15 cellular contexts compared by ENCODE assay signal in the genomic region with DNA sequence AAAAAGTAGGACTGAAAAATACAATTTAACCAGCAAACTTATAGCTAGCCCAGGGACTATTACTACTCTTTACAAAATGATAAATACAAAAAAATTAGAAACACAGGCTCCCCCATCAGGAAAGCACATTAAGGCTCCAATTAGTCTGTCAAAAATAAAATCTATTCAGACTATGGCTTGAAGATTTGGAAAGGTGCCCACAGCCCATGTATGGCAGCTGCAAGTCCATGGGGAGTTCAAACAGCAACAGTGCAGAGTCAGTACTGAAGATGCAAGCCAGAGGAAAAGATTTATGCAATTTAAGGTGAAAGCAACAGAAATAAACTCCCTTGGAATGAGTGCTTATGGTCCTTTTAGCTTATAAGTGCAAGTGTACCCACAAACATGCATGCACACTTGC. TPM values are rescaled to one million over a fixed set of nuclear protein-coding genes. Genes with fewer than 3 reads are reported as not detected.
DNase-seq lines count a peak whose midpoint lies in the region; ATAC-seq and TF ChIP-seq lines count a peak whose summit lies in the region.
"Had no signal": no experiment of that assay in that cellular context is flagged by ENCODE, and none has a peak within 500 bp of the region (broad histone marks: within the 10 kb centered on the region; RNA-seq: fewer than 3 reads in every experiment).

No MANE protein-coding gene starts in this region.

- intact Hi-C loops in Right ventricle myocardium superior (cut with DNase I): no loop called here
- intact Hi-C loops in cardiac septum (cut with DNase I): no loop called here

- H3K4me3 ChIP-seq in fibroblast of villous mesenchyme (ENCODE audit: low read depth, low read length): no peak overlapping the region
- H3K4me3 ChIP-seq: upper lobe of right lung had no signal

- TF ChIP-seq CTCF in fibroblast of villous mesenchyme (IDR thresholded peaks at IDR 0.05; ENCODE audit: insufficient read depth, low read depth, low read length): no peak

- peak; percentile 77 for ATAC-seq in Right ventricle myocardium superior (ENCODE audit: poor library complexity)
- ATAC-seq in GM18520 (IDR thresholded peaks at IDR 0.05; ENCODE audit: unreplicated experiment): no peak
- ATAC-seq: activated T-cell treated with anti-CD3 and anti-CD28 coated beads, Interleukin-2, amount 50 U/mL, for 4 hours; left colon had no signal

- DNase-seq in Right ventricle myocardium superior: no peak
- no peak for DNase-seq in cardiac septum (ENCODE audit: low spot score)
- peak; percentile 95 for DNase-seq in NCI-H69 (lab: John Stamatoyannopoulos, UW)
- peak; percentile 4 for DNase-seq in fibroblast of villous mesenchyme (ENCODE audit: low read depth)
- DNase-seq in activated CD4-positive, CD25-positive, alpha-beta regulatory T cell treated with anti-CD3 and anti-CD28 coated beads, Interleukin-2, amount 50 U/mL, for 72 hours: no peak
- no peak for DNase-seq in activated T-cell treated with anti-CD3 and anti-CD28 coated beads for 4 hours
- DNase-seq in GM03348 (ENCODE audit: low spot score): no peak
- DNase-seq: activated CD4-positive, CD25-positive, alpha-beta regulatory T cell; activated T-cell treated with anti-CD3 and anti-CD28 coated beads, Interleukin-2, amount 50 U/mL, for 4 hours; effector memory CD4-positive, alpha-beta T cell; Kasumi-1; left colon; stimulated activated CD4-positive, alpha-beta T cell treated with anti-CD3 and anti-CD28 coated beads, Interleukin-12 subunit alpha, Interleukin-12 subunit beta, amount 100 ng/mL, for 4 hours; upper lobe of right lung had no signal

RNA-seq across cellular contexts. Expression of gene IMMP2L, which starts 29.7 kb away (rescaled TPM):
- total RNA-seq in Right ventricle myocardium superior: 13.6 TPM
- total RNA-seq in cardiac septum: 16.7 TPM
- 7.1 and 8.2 TPM in 2 replicates for total RNA-seq in fibroblast of villous mesenchyme

Comparison
In these comparisons a context has a peak if more than half of its experiments do, and no peak if none do; other contexts are left out.
1. DNase-seq: peak in NCI-H69 (single experiment) and fibroblast of villous mesenchyme (single experiment); none in Right ventricle myocardium superior (single experiment), cardiac septum (single experiment), activated CD4-positive, CD25-positive, alpha-beta regulatory T cell treated with anti-CD3 and anti-CD28 coated beads, Interleukin-2, amount 50 U/mL, for 72 hours (single experiment), activated T-cell treated with anti-CD3 and anti-CD28 coated beads for 4 hours (single experiment) and GM03348 (single experiment).